18 cellular contexts compared by ENCODE assay signal in the genomic region with DNA sequence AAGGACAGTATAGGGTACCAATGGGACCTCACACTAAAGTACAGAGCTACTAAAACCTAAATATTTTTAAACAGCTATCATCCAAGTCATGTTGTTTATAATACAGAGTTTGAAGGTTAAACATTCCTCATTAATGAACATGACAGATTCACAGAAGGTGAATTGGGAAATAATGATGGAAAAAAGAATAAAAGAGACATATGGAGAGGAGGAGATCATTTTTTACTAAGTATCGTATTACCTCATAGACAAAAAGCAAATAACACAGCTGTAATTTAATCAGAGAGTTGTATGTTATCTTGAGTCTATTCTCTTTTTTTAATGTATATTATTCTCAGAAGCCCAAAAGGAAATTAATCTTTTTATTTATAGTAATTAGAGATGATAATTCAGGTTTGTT. TPM values are rescaled to one million over a fixed set of nuclear protein-coding genes. Genes with fewer than 3 reads are reported as not detected.
DNase-seq lines count a peak whose midpoint lies in the region; ATAC-seq, FAIRE-seq and TF ChIP-seq lines count a peak whose summit lies in the region.
"Had no signal": no experiment of that assay in that cellular context is flagged by ENCODE, and none has a peak within 500 bp of the region (broad histone marks: within the 10 kb centered on the region; RNA-seq: fewer than 3 reads in every experiment).

No MANE protein-coding gene starts in this region.

- intact Hi-C loops in stomach (cut with DNase I; ENCODE audit: low total_unique reads), result no loop called here

- CTCF ChIA-PET in HEK293 (lab: Yijun Ruan, JAX), result interaction anchor here (0.5 kb wide), 1 partner anchor 63 kb away, joined by 5 read pairs; no protein-coding TSS in a partner anchor

- WGBS in stomach, 5 donors, result 82 to 94% (median 87%) methylated on average over 1 of the region's 1 CpG

- no peak overlapping the region for H3K4me3 ChIP-seq in HEK293 (ENCODE audit: low read depth, low read length)
- no peak overlapping the region for H3K4me3 ChIP-seq in stomach

- H3K9me3 ChIP-seq in HEK293 (ENCODE audit: control insufficient read depth, insufficient read depth, low read depth, low read length) (no peaks in the 10 kb centered on the region), stomach (no peaks in the 10 kb centered on the region)

- H3K36me3 ChIP-seq in HEK293 (ENCODE audit: control insufficient read depth in 2 of 2, insufficient read depth in 1 of 2, low read length in 2 of 2) (peaks cover 21 to 74% of the 10 kb centered on the region in 2 experiments), stomach (peaks cover 0 to 15% (median 5%) of the 10 kb centered on the region in 4 donors)

- H3K27ac ChIP-seq in HEK293 (ENCODE audit: extremely low read depth, low read depth, low read length) (no peak overlapping the region), stomach (no peak overlapping the region)

- FAIRE-seq in colon (lab: Jason Lieb, UNC), result peak; percentile 31
- FAIRE-seq: GM12892, H54 had no signal

- H3K4me1 ChIP-seq in HEK293 (ENCODE audit: control insufficient read depth, insufficient read depth, low read length) (no peaks in the 10 kb centered on the region), stomach (no peaks in the 10 kb centered on the region)

- no peak for TF ChIP-seq EP300 in stomach (IDR thresholded peaks at IDR 0.05)

- no peak for TF ChIP-seq POLR2A in stomach (IDR thresholded peaks at IDR 0.05)

- ATAC-seq in GM18873 (IDR thresholded peaks at IDR 0.05; ENCODE audit: low FRiP score, unreplicated experiment), result no peak

- POLR2A ChIA-PET in HEK293 (lab: Yijun Ruan, JAX), result interaction anchor here (1.2 kb wide), 1 partner anchor 8 kb away, joined by 5 read pairs; no protein-coding TSS in a partner anchor

- TF ChIP-seq CTCF in HEK293 (tag by site-specific recombination; IDR thresholded peaks at IDR 0.05) (no peak), stomach (IDR thresholded peaks at IDR 0.05) (no peak)

- H3K27me3 ChIP-seq in stomach, result no peaks in the 10 kb centered on the region

- peak; percentile 6 for DNase-seq in NCI-H748 (lab: John Stamatoyannopoulos, UW; ENCODE audit: unreplicated experiment)
- no peak for DNase-seq in NCI-H748 treated with DMSO at 0.1 percent for 48 hours (lab: John Stamatoyannopoulos, UW)
- DNase-seq in NCI-H2171 (lab: John Stamatoyannopoulos, UW), result peak; percentile 34
- DNase-seq in stomach, result no peak
- no peak for DNase-seq in DMS53 (lab: John Stamatoyannopoulos, UW)
- DNase-seq: Calu3; CD4-positive, alpha-beta memory T cell; GF-D8; IMR-90; Kasumi-1; NCI-H146; NCI-H2107; SHP77 had no signal

TF ChIP-seq in HEK293, 187 proteins besides CTCF, POLR2A, EP300 and RAD21:
- TF ChIP-seq ZNF707 (tag by site-specific recombination; IDR thresholded peaks at IDR 0.05) (no peak), KLF8 (tag by site-specific recombination; IDR thresholded peaks at IDR 0.05) (no peak), SP7 (tag by site-specific recombination; IDR thresholded peaks at IDR 0.05) (0 out of 2 replicates have a peak, but pooled peaks have one; percentile 22), ZNF391 (tag by site-specific recombination; IDR thresholded peaks at IDR 0.05; ENCODE audit: borderline replicate concordance, low read depth) (no peak), ZNF223 (tag by site-specific recombination; IDR thresholded peaks at IDR 0.05) (no peak), OVOL3 (tag by site-specific recombination; IDR thresholded peaks at IDR 0.05) (no peak), PRDM6 (tag by site-specific recombination; IDR thresholded peaks at IDR 0.05) (peak; percentile 38), ZNF366 (tag by site-specific recombination; conservative IDR thresholded peaks at IDR 0.05) (peak; percentile 54), ZNF571 (tag by site-specific recombination; IDR thresholded peaks at IDR 0.05) (no peak), SCRT2 (tag by site-specific recombination; IDR thresholded peaks at IDR 0.05) (no peak), ZFP37 (tag by site-specific recombination; IDR thresholded peaks at IDR 0.05) (no peak), ZNF350 (tag by site-specific recombination; IDR thresholded peaks at IDR 0.05) (no peak), ZNF76 (tag by site-specific recombination; IDR thresholded peaks at IDR 0.05; ENCODE audit: borderline replicate concordance, low read depth) (no peak)
TF ChIP-seq in HEK293: peak in this region for 3.

RNA-seq across cellular contexts. Expression of gene PLK4, which starts 7.9 kb away (rescaled TPM):
- total RNA-seq in stomach, result 10 to 100 TPM in 2 of 5 donors, 1 to 10 TPM in 3; 1.2 to 13.8 (median 9.9) TPM
- polyA plus RNA-seq in stomach, result 1 to 10 TPM; 1.5 to 3.2 (median 2.0) TPM

Comparison
In these comparisons a context has a peak if more than half of its experiments do, and no peak if none do; other contexts are left out.
1. DNase-seq: peak in NCI-H748 (single experiment) and NCI-H2171 (single experiment); none in NCI-H748 treated with DMSO at 0.1 percent for 48 hours (single experiment), stomach (single experiment) and DMS53 (single experiment).